Comparison of ENCODE assay signal across 27 cellular contexts in genomic region chr15:25797035-25797434, GRCh38.
A peak's percentile ranks its signal among the peaks of the same experiment; 100 is the strongest.
DNase-seq lines count a peak whose midpoint lies in the region; ATAC-seq and TF ChIP-seq lines count a peak whose summit lies in the region.
"Had no signal": no experiment of that assay in that cellular context is flagged by ENCODE, and none has a peak within 500 bp of the region (broad histone marks: within the 10 kb centered on the region; RNA-seq: fewer than 3 reads in every experiment).

No MANE protein-coding gene starts in this region.

- no peak overlapping the region for H3K4ac ChIP-seq in IMR-90 (ENCODE audit: low read depth, low read length)

- H3K4me1 Mint-ChIP-seq in dendritic cell treated with granulocyte-macrophage colony-stimulating factor and Interleukin-4, amounts not matched to agents 40 ng/mL and 50 ng/mL, for 4 days (ENCODE audit: low read depth) = peaks cover 88% of the 10 kb centered on the region

- no peak overlapping the region for H4K5ac ChIP-seq in IMR-90 (ENCODE audit: low read depth, low read length)

- no peak overlapping the region for H3K4me3 ChIP-seq in IMR-90 (ENCODE audit: insufficient read depth, low read depth, low read length)
- no peak overlapping the region for H3K4me3 ChIP-seq in sigmoid colon
- no peak overlapping the region for H3K4me3 ChIP-seq in tibial artery
- no peak overlapping the region for H3K4me3 ChIP-seq in OCI-LY7 (ENCODE audit: low read depth, low read length, poor library complexity, severe bottlenecking)
- no peak overlapping the region for H3K4me3 ChIP-seq in HAP-1
- H3K4me3 ChIP-seq: body of pancreas, lower lobe of right lung, SJCRH30, tibial nerve had no signal

- TF ChIP-seq EP300 in sigmoid colon (IDR thresholded peaks at IDR 0.05) = no peak

- CTCF ChIA-PET in IMR-90 (lab: Yijun Ruan, JAX) = interaction anchor here (1.1 kb wide), 1 partner anchor 11 kb away, joined by 3 read pairs; no protein-coding TSS in a partner anchor
- CTCF ChIA-PET in OCI-LY7 (lab: Charles Lee; ENCODE audit: unreplicated experiment) = no interaction called here

- H2BK20ac ChIP-seq in IMR-90 (ENCODE audit: low read depth, low read length) = no peak overlapping the region

- dilution Hi-C loops in IMR-90 (cut with HindIII; ENCODE audit: low sequenced_read_pairs, unreplicated experiment) = no loop called here

- no peak for ATAC-seq in IMR-90 (ENCODE audit: low read depth)
- ATAC-seq: activated CD4-positive, alpha-beta T cell treated with anti-CD3 and anti-CD28 coated beads for 36 hours; activated CD8-positive, alpha-beta T cell treated with anti-CD3 and anti-CD28 coated beads for 36 hours; body of pancreas; esophagus mucosa; lower lobe of right lung; naive thymus-derived CD8-positive, alpha-beta T cell had no signal

- H4K91ac ChIP-seq in IMR-90 (ENCODE audit: insufficient read depth, low read depth, low read length) = no peak overlapping the region

- H3K14ac ChIP-seq in IMR-90 (replicated peaks; ENCODE audit: low read depth, low read length) = no peak overlapping the region

- intact Hi-C loops in IMR-90 (cut with micrococcal nuclease) = no loop called here
- intact Hi-C loops in dendritic cell treated with granulocyte-macrophage colony-stimulating factor and Interleukin-4, amounts not matched to agents 40 ng/mL and 50 ng/mL, for 4 days (cut with micrococcal nuclease) = no loop called here
- intact Hi-C loops in sigmoid colon (cut with DNase I) = no loop called here
- intact Hi-C loops in tibial artery (cut with DNase I; ENCODE audit: low total_unique reads) = loop anchor here (5.0 to 10.0 kb wide), 2 partner anchors 62 to 65 kb away; partner anchors contain the start of gene ATP10A
- intact Hi-C loops in OCI-LY7 (cut with micrococcal nuclease; ENCODE audit: unreplicated experiment) = no loop called here

- TF ChIP-seq POLR2A in IMR-90 (IDR thresholded peaks at IDR 0.05; ENCODE audit: low read depth, low read length) = no peak
- no peak for TF ChIP-seq POLR2A in sigmoid colon (IDR thresholded peaks at IDR 0.05)

- no peak overlapping the region for H3K4me3 Mint-ChIP-seq in dendritic cell treated with granulocyte-macrophage colony-stimulating factor and Interleukin-4, amounts not matched to agents 40 ng/mL and 50 ng/mL, for 4 days
- H3K4me3 Mint-ChIP-seq: activated CD4-positive, alpha-beta T cell treated with anti-CD3 and anti-CD28 coated beads for 36 hours; activated CD8-positive, alpha-beta T cell treated with anti-CD3 and anti-CD28 coated beads for 36 hours; central memory CD8-positive, alpha-beta T cell had no signal

- in situ Hi-C loops in IMR-90 (cut with MboI; ENCODE audit: low sequenced_read_pairs) (no loop called here), HAP-1 (cut with MboI; ENCODE audit: low sequenced_read_pairs) (no loop called here)

- TF ChIP-seq CTCF in IMR-90 (conservative IDR thresholded peaks at IDR 0.05; ENCODE audit: low read depth, low read length) (no peak), sigmoid colon (IDR thresholded peaks at IDR 0.05) (no peak), tibial artery (IDR thresholded peaks at IDR 0.05) (no peak), OCI-LY7 (conservative IDR thresholded peaks at IDR 0.05; ENCODE audit: low read length) (no peak)

- peak overlapping the region; percentile 60 for H3K27ac Mint-ChIP-seq in dendritic cell treated with granulocyte-macrophage colony-stimulating factor and Interleukin-4, amounts not matched to agents 40 ng/mL and 50 ng/mL, for 4 days
- H3K27ac Mint-ChIP-seq: activated CD4-positive, alpha-beta T cell treated with anti-CD3 and anti-CD28 coated beads for 36 hours; activated CD8-positive, alpha-beta T cell treated with anti-CD3 and anti-CD28 coated beads for 36 hours had no signal

- H3K27me3 ChIP-seq in IMR-90 (ENCODE audit: control insufficient read depth, insufficient read depth, low read length) (no peaks in the 10 kb centered on the region), sigmoid colon (no peaks in the 10 kb centered on the region), tibial artery (no peaks in the 10 kb centered on the region), HAP-1 (ENCODE audit: low read depth) (no peaks in the 10 kb centered on the region)
- H3K27me3 ChIP-seq: body of pancreas, SJCRH30, tibial nerve had no signal

- no peak overlapping the region for H2AK9ac ChIP-seq in IMR-90 (replicated peaks; ENCODE audit: low read depth, low read length, poor library complexity)

- no peak for TF ChIP-seq RAD21 in IMR-90 (IDR thresholded peaks at IDR 0.05; ENCODE audit: low read length)

- H2BK15ac ChIP-seq in IMR-90 (ENCODE audit: low read depth, low read length) = no peak overlapping the region

- no peak overlapping the region for H2BK120ac ChIP-seq in IMR-90 (ENCODE audit: low read depth, low read length)

- H3K9ac ChIP-seq in IMR-90 (ENCODE audit: low read depth, low read length) = no peak overlapping the region

- no peaks in the 10 kb centered on the region for H3K36me3 Mint-ChIP-seq in dendritic cell treated with granulocyte-macrophage colony-stimulating factor and Interleukin-4, amounts not matched to agents 40 ng/mL and 50 ng/mL, for 4 days (ENCODE audit: low read depth)

- DNase-seq in IMR-90 (no peak), sigmoid colon (no peak), tibial artery (peak in 1 of 2 donors; percentile 62), OCI-LY7 (ENCODE audit: low spot score) (no peak), HAP-1 (ENCODE audit: low spot score in 2 of 2) (no peak), COLO829 (ENCODE audit: low spot score) (no peak)
- DNase-seq: activated CD4-positive, alpha-beta T cell treated with anti-CD3 and anti-CD28 coated beads for 36 hours; activated CD8-positive, alpha-beta T cell treated with anti-CD3 and anti-CD28 coated beads for 36 hours; body of pancreas; C1 segment of cervical spinal cord; Caco-2; DMS79; lower lobe of right lung; MV-4-11; naive thymus-derived CD8-positive, alpha-beta T cell; NCI-H1436 treated with DMSO at 0.1 percent for 48 hours; NCI-H2107; NCI-H748 treated with DMSO at 0.1 percent for 48 hours; nucleus accumbens; small intestine; stimulated activated naive CD4-positive, alpha-beta T cell; SW 1271 had no signal

- H3K4me1 ChIP-seq in IMR-90 (ENCODE audit: control insufficient read depth, insufficient read depth, low read length) (peaks cover 10% of the 10 kb centered on the region), sigmoid colon (peaks cover 0 to 29% (median 16%) of the 10 kb centered on the region in 4 donors), tibial artery (peaks cover 0 to 97% (median 52%) of the 10 kb centered on the region in 4 donors), OCI-LY7 (ENCODE audit: insufficient read depth, low read length, poor library complexity, severe bottlenecking) (peaks cover 75% of the 10 kb centered on the region), HAP-1 (peaks cover 17% of the 10 kb centered on the region)
- H3K4me1 ChIP-seq: body of pancreas, Caco-2, lower lobe of right lung, SJCRH30 had no signal

- H3K36me3 ChIP-seq in IMR-90 (ENCODE audit: control insufficient read depth, insufficient read depth, low read length) = no peaks in the 10 kb centered on the region
- H3K36me3 ChIP-seq in sigmoid colon = no peaks in the 10 kb centered on the region
- no peaks in the 10 kb centered on the region for H3K36me3 ChIP-seq in tibial artery
- no peaks in the 10 kb centered on the region for H3K36me3 ChIP-seq in OCI-LY7 (ENCODE audit: insufficient read depth, low read length)
- no peaks in the 10 kb centered on the region for H3K36me3 ChIP-seq in HAP-1 (replicated peaks)
- H3K36me3 ChIP-seq: lower lobe of right lung, SJCRH30, tibial nerve had no signal

- H3K9me3 Mint-ChIP-seq in dendritic cell treated with granulocyte-macrophage colony-stimulating factor and Interleukin-4, amounts not matched to agents 40 ng/mL and 50 ng/mL, for 4 days = no peaks in the 10 kb centered on the region
- H3K9me3 Mint-ChIP-seq: activated CD8-positive, alpha-beta T cell treated with anti-CD3 and anti-CD28 coated beads for 36 hours; central memory CD8-positive, alpha-beta T cell; naive thymus-derived CD8-positive, alpha-beta T cell had no signal

- POLR2A ChIA-PET in IMR-90 (lab: Charles Lee; ENCODE audit: unreplicated experiment) = no interaction called here
- POLR2A ChIA-PET in OCI-LY7 (lab: Charles Lee) = interaction anchor here (0.7 to 1.0 kb wide), 2 partner anchors 10 to 1421 kb away, joined by 3 to 5 read pairs; no protein-coding TSS in a partner anchor

- H3K9me1 ChIP-seq in IMR-90 (ENCODE audit: insufficient read depth, low read length) = peaks cover 11% of the 10 kb centered on the region; the same call in 1 of the 2 replicates

- H3K79me1 ChIP-seq in IMR-90 (ENCODE audit: low read depth in 1 of 2, low read length in 2 of 2) = peaks cover 21 to 78% of the 10 kb centered on the region in 2 experiments

- 0 out of 2 replicates have a peak overlapping the region, but pooled peaks have one; percentile 10 for H3K23ac ChIP-seq in IMR-90 (ENCODE audit: low read depth, low read length)

- no peak overlapping the region for H3K4me2 ChIP-seq in IMR-90 (ENCODE audit: low read depth, low read length)
- H3K4me2 ChIP-seq in OCI-LY7 (ENCODE audit: low read length) = no peak overlapping the region

- peaks cover 37% of the 10 kb centered on the region for H3K27me3 Mint-ChIP-seq in dendritic cell treated with granulocyte-macrophage colony-stimulating factor and Interleukin-4, amounts not matched to agents 40 ng/mL and 50 ng/mL, for 4 days
- H3K27me3 Mint-ChIP-seq: activated CD4-positive, alpha-beta T cell treated with anti-CD3 and anti-CD28 coated beads for 36 hours; activated CD8-positive, alpha-beta T cell treated with anti-CD3 and anti-CD28 coated beads for 36 hours; central memory CD8-positive, alpha-beta T cell; naive thymus-derived CD8-positive, alpha-beta T cell had no signal

- no peaks in the 10 kb centered on the region for H4K20me1 ChIP-seq in IMR-90 (ENCODE audit: insufficient read depth, low read length)
- no peaks in the 10 kb centered on the region for H4K20me1 ChIP-seq in OCI-LY7 (ENCODE audit: insufficient read depth, low read length)

- BruUV-seq in IMR-90 (replicated peaks; lab: Mats Ljungman, UMichigan) (no TSS peak), OCI-LY7 (replicated peaks; lab: Mats Ljungman, UMichigan) (no TSS peak)

- WGBS in IMR-90 (ENCODE audit: extremely low coverage in 2 of 2, insufficient read length in 1 of 2), 2 experiments = no CpG with 5 or more reads among the region's 4 CpGs
- 80 to 89% methylated on average over 4 of the region's 4 CpGs for whole genome bisulfite sequencing in sigmoid colon, 2 donors

- no peak overlapping the region for H3K56ac ChIP-seq in IMR-90 (ENCODE audit: extremely low read depth, insufficient read depth, low read length)

- H2AK5ac ChIP-seq in IMR-90 (ENCODE audit: low read depth, low read length) = 0 out of 2 replicates have a peak overlapping the region, but pooled peaks have one; percentile 14

- no peaks in the 10 kb centered on the region for H3K79me2 ChIP-seq in OCI-LY7 (ENCODE audit: insufficient read depth, low read depth, low read length)

- H2AFZ ChIP-seq in IMR-90 (replicated peaks; ENCODE audit: low read length, poor library complexity) (no peak overlapping the region), OCI-LY7 (ENCODE audit: low read length) (no peak overlapping the region)

- no peak overlapping the region for H3K27ac ChIP-seq in IMR-90 (ENCODE audit: insufficient read depth, low read length)
- H3K27ac ChIP-seq in sigmoid colon = peak overlapping the region; percentile 45 to 83 (median 66)
- peak overlapping the region; percentile 79 to 89 for H3K27ac ChIP-seq in tibial artery
- H3K27ac ChIP-seq in OCI-LY7 (ENCODE audit: low read depth, low read length, poor library complexity, severe bottlenecking) = no peak overlapping the region
- H3K27ac ChIP-seq: body of pancreas, lower lobe of right lung, SJCRH30 had no signal

- no peaks in the 10 kb centered on the region for H3K9me3 ChIP-seq in IMR-90 (ENCODE audit: control insufficient read depth, insufficient read depth, low read length)
- no peaks in the 10 kb centered on the region for H3K9me3 ChIP-seq in sigmoid colon
- no peaks in the 10 kb centered on the region for H3K9me3 ChIP-seq in tibial artery
- no peaks in the 10 kb centered on the region for H3K9me3 ChIP-seq in OCI-LY7 (ENCODE audit: low read length)
- no peaks in the 10 kb centered on the region for H3K9me3 ChIP-seq in HAP-1
- H3K9me3 ChIP-seq: body of pancreas, Caco-2, lower lobe of right lung, SJCRH30, tibial nerve had no signal

- H4K8ac ChIP-seq in IMR-90 (ENCODE audit: low read depth in 2 of 2, low read length in 2 of 2) = no peak overlapping the region

- no peak overlapping the region for H2BK5ac ChIP-seq in IMR-90 (ENCODE audit: low read depth, low read length, poor library complexity, severe bottlenecking)

- H3K9me2 ChIP-seq in OCI-LY7 (ENCODE audit: insufficient read depth, low read length) = no peaks in the 10 kb centered on the region

- H3K18ac ChIP-seq in IMR-90 (ENCODE audit: low read depth, low read length) = no peak overlapping the region

Comparison
In these comparisons a context has a peak if more than half of its experiments do, and no peak if none do; other contexts are left out.
1. H3K27ac ChIP-seq: peak in sigmoid colon (4 of 4) and tibial artery (2 of 2); none in IMR-90 (single experiment) and OCI-LY7 (single experiment).